Comparison of ENCODE assay signal across 1 cellular context in the genomic region with DNA sequence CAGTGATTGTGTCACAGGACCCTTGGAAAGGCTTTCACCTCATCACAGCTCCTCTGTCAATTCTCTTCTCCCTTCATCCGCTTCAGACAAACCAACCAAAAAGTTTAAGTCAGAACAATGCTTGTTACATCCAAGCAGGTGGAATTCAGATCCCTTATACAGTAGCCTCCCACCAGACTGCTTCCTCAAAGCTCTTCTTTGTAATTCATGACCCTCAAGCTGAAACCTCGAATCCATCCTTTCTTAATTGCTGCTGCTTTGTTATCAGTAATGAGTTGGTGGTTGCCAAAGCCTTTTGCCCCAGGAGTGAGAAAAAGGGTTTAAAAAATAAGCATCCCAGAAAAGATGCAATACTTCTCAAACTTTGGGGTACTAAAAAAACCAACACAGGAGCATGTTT.
TF ChIP-seq lines count a peak whose summit lies in the region.

No MANE protein-coding gene starts in this region.

TF ChIP-seq in H1, 55 proteins besides CTCF, POLR2A, EP300 and RAD21:
- peak; percentile 61 for TF ChIP-seq NANOG (IDR thresholded peaks at IDR 0.05; ENCODE audit: insufficient read depth, low read depth, low read length, poor library complexity, severe bottlenecking)
- TF ChIP-seq, protein P1, sequence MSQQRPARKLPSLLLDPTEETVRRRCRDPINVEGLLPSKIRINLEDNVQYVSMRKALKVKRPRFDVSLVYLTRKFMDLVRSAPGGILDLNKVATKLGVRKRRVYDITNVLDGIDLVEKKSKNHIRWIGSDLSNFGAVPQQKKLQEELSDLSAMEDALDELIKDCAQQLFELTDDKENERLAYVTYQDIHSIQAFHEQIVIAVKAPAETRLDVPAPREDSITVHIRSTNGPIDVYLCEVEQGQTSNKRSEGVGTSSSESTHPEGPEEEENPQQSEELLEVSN (IDR thresholded peaks at IDR 0.05), result no peak
TF ChIP-seq in H1: peak in this region for 1.
